Comparison of ENCODE assay signal across 1 cellular context in genomic region chr3:111717601-111718000, GRCh38.
TF ChIP-seq lines count a peak whose summit lies in the region.

No MANE protein-coding gene starts in this region.

TF ChIP-seq in WTC11, 78 proteins besides CTCF, POLR2A, EP300 and RAD21 (continued from another document):
- no peak for TF ChIP-seq AFF4 (CRISPR knock-in tag; IDR thresholded peaks at IDR 0.05; ENCODE audit: borderline replicate concordance)
- no peak for TF ChIP-seq NR3C1 (CRISPR knock-in tag; conservative IDR thresholded peaks at IDR 0.05; ENCODE audit: low read depth)
- no peak for TF ChIP-seq GRHL2 (CRISPR knock-in tag; IDR thresholded peaks at IDR 0.05; ENCODE audit: insufficient replicate concordance, severe bottlenecking)
